ENCODE assay signal across 34 cellular contexts in genomic region chr18:66119347-66119746, GRCh38.
"Had no signal": no experiment of that assay in that cellular context is flagged by ENCODE, and none has a peak within 500 bp of the region (broad histone marks: within the 10 kb centered on the region; RNA-seq: fewer than 3 reads in every experiment).

No MANE protein-coding gene starts in this region.

- H3K27me3 ChIP-seq: adrenal gland, ascending aorta, body of pancreas, brain microvascular endothelial cell, breast epithelium, cardiac muscle cell had no signal

- H3K4me3 ChIP-seq: adrenal gland, ascending aorta, body of pancreas, breast epithelium, cardiac muscle cell had no signal

- ATAC-seq: activated naive CD4-positive, alpha-beta T cell treated with anti-CD3 and anti-CD28 coated beads, Interleukin-2, amount 50 U/mL, for 72 hours; activated naive CD8-positive, alpha-beta T cell treated with anti-CD3 and anti-CD28 coated beads, Interleukin-2, amount 50 U/mL, for 24 hours; activated T-cell treated with anti-CD3 and anti-CD28 coated beads, Interleukin-2, amount 50 U/mL, for 4 hours; activated T-cell treated with anti-CD3 and anti-CD28 coated beads, Interleukin-2, amount 50 U/mL, for 72 hours; activated T-helper 17 cell treated with anti-CD3 and anti-CD28 coated beads, Interleukin-2, amount 50 U/mL, for 72 hours; body of pancreas had no signal

- H3K27ac ChIP-seq: adrenal gland, ascending aorta, body of pancreas, brain microvascular endothelial cell, breast epithelium, cardiac muscle cell had no signal

- H3K36me3 ChIP-seq: adrenal gland, ascending aorta, brain microvascular endothelial cell, breast epithelium, cardiac muscle cell had no signal

- H3K4me1 ChIP-seq: adrenal gland, ascending aorta, body of pancreas, breast epithelium had no signal

- H3K9me3 ChIP-seq: adrenal gland, ascending aorta, body of pancreas, breast epithelium had no signal

- FAIRE-seq: astrocyte, bronchial epithelial cell had no signal

- DNase-seq: activated effector memory CD4-positive, alpha-beta T cell treated with anti-CD3 and anti-CD28 coated beads, Interleukin-2, amount 50 U/mL, for 16 hours; activated effector memory CD4-positive, alpha-beta T cell treated with Interleukin-2 at 50 U/mL for 16 hours; activated gamma-delta T cell; activated gamma-delta T cell treated with Interleukin-2 at 50 U/mL for 16 hours; activated naive CD4-positive, alpha-beta T cell; activated naive CD4-positive, alpha-beta T cell treated with anti-CD3 and anti-CD28 coated beads for 36 hours; activated naive CD4-positive, alpha-beta T cell treated with anti-CD3 and anti-CD28 coated beads, Interleukin-2, amount 10 ng/mL, durations not matched to agents 7 days and 5 days; activated naive CD4-positive, alpha-beta T cell treated with anti-CD3 and anti-CD28 coated beads, Interleukin-2, amount 50 U/mL, for 16 hours; activated naive CD4-positive, alpha-beta T cell treated with Interleukin-2 at 50 U/mL for 16 hours; activated naive CD8-positive, alpha-beta T cell treated with anti-CD3 and anti-CD28 coated beads for 36 hours; activated naive CD8-positive, alpha-beta T cell treated with anti-CD3 and anti-CD28 coated beads, Interleukin-2, amount 10 ng/mL, durations not matched to agents 7 days and 5 days; activated naive CD8-positive, alpha-beta T cell treated with anti-CD3 and anti-CD28 coated beads, Interleukin-2, amount 50 U/mL, for 24 hours; activated T-cell treated with anti-CD3 and anti-CD28 coated beads, Interleukin-2, amount 50 U/mL, for 1 hour; activated T-cell treated with anti-CD3 and anti-CD28 coated beads, Interleukin-2, amount 50 U/mL, for 24 hours; activated T-cell treated with anti-CD3 and anti-CD28 coated beads, Interleukin-2, amount 50 U/mL, for 4 hours; activated T-cell treated with anti-CD3 and anti-CD28 coated beads, Interleukin-2, amount 50 U/mL, for 48 hours; activated T-cell treated with anti-CD3 and anti-CD28 coated beads, Interleukin-2, amount 50 U/mL, for 72 hours; adrenal gland; amniotic stem cell; amygdala; anterior cingulate cortex; aorta; body of pancreas; brain microvascular endothelial cell; caudate nucleus; central memory CD4-positive, alpha-beta T cell; cerebellar nuclear complex had no signal
